1 cellular context compared by ENCODE assay signal in genomic region chr1:12566484-12567287, GRCh38.
A peak's percentile ranks its signal among the peaks of the same experiment; 100 is the strongest.
TF ChIP-seq lines count a peak whose summit lies in the region.

No MANE protein-coding gene starts in this region.

TF ChIP-seq in K562, 482 proteins besides CTCF, POLR2A, EP300 and RAD21:
- TF ChIP-seq ZNF316 (IDR thresholded peaks at IDR 0.05) (peak; percentile 89), MAFG (tag; conservative IDR thresholded peaks at IDR 0.05) (peak; percentile 92), PCBP1 (IDR thresholded peaks at IDR 0.05; ENCODE audit: low read depth, low read length, poor library complexity, severe bottlenecking) (no peak), NFE2L1 (tag; IDR thresholded peaks at IDR 0.05; ENCODE audit: borderline replicate concordance, low read depth) (peak; percentile 72; the same call in 1 of the 2 replicates), KAT7 (CRISPR knock-in tag; IDR thresholded peaks at IDR 0.05; ENCODE audit: borderline replicate concordance) (no peak), ZNF121 (CRISPR knock-in tag; conservative IDR thresholded peaks at IDR 0.05) (peak; percentile 98), MAFK (IDR thresholded peaks at IDR 0.05; ENCODE audit: low read length) (peak; percentile 69), SMARCA5 (IDR thresholded peaks at IDR 0.05) (no peak), C11orf30 (IDR thresholded peaks at IDR 0.05; ENCODE audit: low read depth) (peak; percentile 69; the same call in 1 of the 2 replicates), NFE2 (IDR thresholded peaks at IDR 0.05; ENCODE audit: low read depth) (peak; percentile 74), MAFF (IDR thresholded peaks at IDR 0.05; ENCODE audit: low read length) (peak; percentile 62; the same call in 1 of the 2 replicates), BCOR (IDR thresholded peaks at IDR 0.05) (peak; percentile 52; the same call in 1 of the 2 replicates), ZNF384 (IDR thresholded peaks at IDR 0.05; ENCODE audit: low read depth, low read length) (peak; percentile 87), MBD2 (IDR thresholded peaks at IDR 0.05; ENCODE audit: borderline replicate concordance, low read depth) (0 out of 2 replicates have a peak, but pooled peaks have one; percentile 12), POLR2G (IDR thresholded peaks at IDR 0.05; ENCODE audit: low read depth, low read length) (no peak; the same call in 1 of the 2 replicates), MYNN (IDR thresholded peaks at IDR 0.05) (peak; percentile 40; the same call in 1 of the 2 replicates), MYNN (CRISPR knock-in tag; IDR thresholded peaks at IDR 0.05) (no peak)
- TF ChIP-seq, protein P1, sequence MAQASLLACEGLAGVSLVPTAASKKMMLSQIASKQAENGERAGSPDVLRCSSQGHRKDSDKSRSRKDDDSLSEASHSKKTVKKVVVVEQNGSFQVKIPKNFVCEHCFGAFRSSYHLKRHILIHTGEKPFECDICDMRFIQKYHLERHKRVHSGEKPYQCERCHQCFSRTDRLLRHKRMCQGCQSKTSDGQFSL (CRISPR knock-in tag; IDR thresholded peaks at IDR 0.05): no peak
- TF ChIP-seq, protein P1 (tag; IDR thresholded peaks at IDR 0.05): no peak
- TF ChIP-seq, protein P2, sequence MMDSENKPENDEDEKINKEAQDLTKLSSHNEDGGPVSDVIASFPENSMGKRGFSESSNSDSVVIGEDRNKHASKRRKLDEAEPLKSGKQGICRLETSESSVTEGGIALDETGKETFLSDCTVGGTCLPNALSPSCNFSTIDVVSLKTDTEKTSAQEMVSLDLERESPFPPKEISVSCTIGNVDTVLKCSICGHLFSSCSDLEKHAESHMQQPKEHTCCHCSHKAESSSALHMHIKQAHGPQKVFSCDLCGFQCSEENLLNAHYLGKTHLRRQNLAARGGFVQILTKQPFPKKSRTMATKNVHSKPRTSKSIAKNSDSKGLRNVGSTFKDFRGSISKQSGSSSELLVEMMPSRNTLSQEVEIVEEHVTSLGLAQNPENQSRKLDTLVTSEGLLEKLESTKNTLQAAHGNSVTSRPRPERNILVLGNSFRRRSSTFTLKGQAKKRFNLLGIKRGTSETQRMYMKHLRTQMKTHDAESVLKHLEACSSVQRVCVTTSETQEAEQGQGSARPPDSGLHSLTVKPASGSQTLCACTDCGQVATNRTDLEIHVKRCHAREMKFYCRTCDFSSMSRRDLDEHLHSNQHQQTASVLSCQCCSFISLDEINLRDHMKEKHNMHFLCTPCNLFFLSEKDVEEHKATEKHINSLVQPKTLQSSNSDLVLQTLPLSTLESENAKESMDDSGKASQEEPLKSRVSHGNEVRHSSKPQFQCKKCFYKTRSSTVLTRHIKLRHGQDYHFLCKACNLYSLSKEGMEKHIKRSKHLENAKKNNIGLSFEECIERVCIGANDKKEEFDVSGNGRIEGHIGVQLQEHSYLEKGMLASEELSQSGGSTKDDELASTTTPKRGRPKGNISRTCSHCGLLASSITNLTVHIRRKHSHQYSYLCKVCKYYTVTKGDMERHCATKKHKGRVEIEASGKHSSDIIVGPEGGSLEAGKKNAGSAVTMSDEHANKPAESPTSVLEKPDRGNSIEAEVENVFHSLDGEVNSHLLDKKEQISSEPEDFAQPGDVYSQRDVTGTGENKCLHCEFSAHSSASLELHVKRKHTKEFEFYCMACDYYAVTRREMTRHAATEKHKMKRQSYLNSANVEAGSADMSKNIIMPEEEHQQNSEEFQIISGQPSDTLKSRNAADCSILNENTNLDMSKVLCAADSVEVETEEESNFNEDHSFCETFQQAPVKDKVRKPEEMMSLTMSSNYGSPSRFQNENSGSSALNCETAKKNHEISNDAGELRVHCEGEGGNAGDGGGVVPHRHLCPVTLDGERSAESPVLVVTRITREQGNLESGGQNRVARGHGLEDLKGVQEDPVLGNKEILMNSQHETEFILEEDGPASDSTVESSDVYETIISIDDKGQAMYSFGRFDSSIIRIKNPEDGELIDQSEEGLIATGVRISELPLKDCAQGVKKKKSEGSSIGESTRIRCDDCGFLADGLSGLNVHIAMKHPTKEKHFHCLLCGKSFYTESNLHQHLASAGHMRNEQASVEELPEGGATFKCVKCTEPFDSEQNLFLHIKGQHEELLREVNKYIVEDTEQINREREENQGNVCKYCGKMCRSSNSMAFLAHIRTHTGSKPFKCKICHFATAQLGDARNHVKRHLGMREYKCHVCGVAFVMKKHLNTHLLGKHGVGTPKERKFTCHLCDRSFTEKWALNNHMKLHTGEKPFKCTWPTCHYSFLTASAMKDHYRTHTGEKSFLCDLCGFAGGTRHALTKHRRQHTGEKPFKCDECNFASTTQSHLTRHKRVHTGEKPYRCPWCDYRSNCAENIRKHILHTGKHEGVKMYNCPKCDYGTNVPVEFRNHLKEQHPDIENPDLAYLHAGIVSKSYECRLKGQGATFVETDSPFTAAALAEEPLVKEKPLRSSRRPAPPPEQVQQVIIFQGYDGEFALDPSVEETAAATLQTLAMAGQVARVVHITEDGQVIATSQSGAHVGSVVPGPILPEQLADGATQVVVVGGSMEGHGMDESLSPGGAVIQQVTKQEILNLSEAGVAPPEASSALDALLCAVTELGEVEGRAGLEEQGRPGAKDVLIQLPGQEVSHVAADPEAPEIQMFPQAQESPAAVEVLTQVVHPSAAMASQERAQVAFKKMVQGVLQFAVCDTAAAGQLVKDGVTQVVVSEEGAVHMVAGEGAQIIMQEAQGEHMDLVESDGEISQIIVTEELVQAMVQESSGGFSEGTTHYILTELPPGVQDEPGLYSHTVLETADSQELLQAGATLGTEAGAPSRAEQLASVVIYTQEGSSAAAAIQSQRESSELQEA (IDR thresholded peaks at IDR 0.05; ENCODE audit: low read depth): no peak
